In the genomic region with DNA sequence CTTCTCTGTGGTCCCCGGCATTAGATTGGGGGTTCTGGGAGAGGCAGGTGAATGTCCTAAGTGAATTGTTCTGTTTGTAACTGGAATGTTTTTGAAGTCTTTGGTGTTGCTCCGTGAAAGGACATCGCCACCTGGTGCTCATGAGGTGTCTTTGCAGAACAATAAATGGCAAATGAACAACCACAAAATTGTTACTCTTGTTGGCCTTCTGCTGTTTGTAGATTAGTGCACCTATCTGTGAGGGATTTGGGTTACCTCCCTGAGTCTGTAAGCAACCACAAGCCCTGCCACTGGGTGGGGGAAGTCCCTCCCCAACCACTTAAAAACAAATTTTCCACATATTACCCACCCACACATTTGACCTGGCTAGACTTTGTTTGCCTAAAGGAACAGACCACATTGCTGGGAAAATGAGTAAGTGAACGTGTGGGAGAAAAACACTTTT, we compare ENCODE assay signal across 1 cellular context.
TF ChIP-seq lines count a peak whose summit lies in the region.

No MANE protein-coding gene starts in this region.

TF ChIP-seq in GM12878, 131 proteins besides CTCF, POLR2A, EP300 and RAD21 (continued from another document):
- TF ChIP-seq, protein P1, sequence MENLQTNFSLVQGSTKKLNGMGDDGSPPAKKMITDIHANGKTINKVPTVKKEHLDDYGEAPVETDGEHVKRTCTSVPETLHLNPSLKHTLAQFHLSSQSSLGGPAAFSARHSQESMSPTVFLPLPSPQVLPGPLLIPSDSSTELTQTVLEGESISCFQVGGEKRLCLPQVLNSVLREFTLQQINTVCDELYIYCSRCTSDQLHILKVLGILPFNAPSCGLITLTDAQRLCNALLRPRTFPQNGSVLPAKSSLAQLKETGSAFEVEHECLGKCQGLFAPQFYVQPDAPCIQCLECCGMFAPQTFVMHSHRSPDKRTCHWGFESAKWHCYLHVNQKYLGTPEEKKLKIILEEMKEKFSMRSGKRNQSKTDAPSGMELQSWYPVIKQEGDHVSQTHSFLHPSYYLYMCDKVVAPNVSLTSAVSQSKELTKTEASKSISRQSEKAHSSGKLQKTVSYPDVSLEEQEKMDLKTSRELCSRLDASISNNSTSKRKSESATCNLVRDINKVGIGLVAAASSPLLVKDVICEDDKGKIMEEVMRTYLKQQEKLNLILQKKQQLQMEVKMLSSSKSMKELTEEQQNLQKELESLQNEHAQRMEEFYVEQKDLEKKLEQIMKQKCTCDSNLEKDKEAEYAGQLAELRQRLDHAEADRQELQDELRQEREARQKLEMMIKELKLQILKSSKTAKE (IDR thresholded peaks at IDR 0.05; ENCODE audit: low read depth, poor library complexity, severe bottlenecking), result peak; percentile 96
- TF ChIP-seq MTA3 (IDR thresholded peaks at IDR 0.05; ENCODE audit: borderline replicate concordance, low read length) (peak; percentile 76; the same call in 1 of the 2 replicates), SMAD5 (IDR thresholded peaks at IDR 0.05; ENCODE audit: low read depth) (0 out of 2 replicates have a peak, but pooled peaks have one; percentile 29), ZNF217 (IDR thresholded peaks at IDR 0.05) (no peak), SREBF1 (IDR thresholded peaks at IDR 0.05; ENCODE audit: low read length) (no peak), MYC (IDR thresholded peaks at IDR 0.05; ENCODE audit: insufficient read depth, insufficient read length, insufficient replicate concordance, low read length, severe bottlenecking) (no peak), FOXK2 (IDR thresholded peaks at IDR 0.05) (no peak), KDM1A (IDR thresholded peaks at IDR 0.05; ENCODE audit: borderline replicate concordance) (no peak), IKZF1 (conservative IDR thresholded peaks at IDR 0.05) (peak; percentile 98), ZNF274 (IDR thresholded peaks at IDR 0.05; ENCODE audit: insufficient read depth, insufficient read length) (no peak), NBN (IDR thresholded peaks at IDR 0.05) (peak; percentile 87), POU2F2 (IDR thresholded peaks at IDR 0.05; ENCODE audit: borderline replicate concordance, low read depth, low read length) (peak; percentile 74; the same call in 2 of the 3 replicates), CBX3 (IDR thresholded peaks at IDR 0.05; ENCODE audit: borderline replicate concordance, low read depth) (no peak), ETV6 (conservative IDR thresholded peaks at IDR 0.05 in 1 of 2, IDR thresholded peaks at IDR 0.05 in 1 of 2; ENCODE audit: borderline replicate concordance in 1 of 2, low read depth in 1 of 2) (peak in 1 of 2 experiments; percentile 48; a peak in 1 of 4 replicates), MEF2A (IDR thresholded peaks at IDR 0.05; ENCODE audit: insufficient read depth, low read depth, low read length) (peak; percentile 80), TAF1 (IDR thresholded peaks at IDR 0.05; ENCODE audit: borderline replicate concordance, low read depth, low read length) (peak; percentile 34; the same call in 1 of the 2 replicates), FOXM1 (IDR thresholded peaks at IDR 0.05; ENCODE audit: low read depth, low read length) (peak; percentile 84; the same call in 1 of the 2 replicates), CBX5 (IDR thresholded peaks at IDR 0.05; ENCODE audit: low read depth) (0 out of 2 replicates have a peak, but pooled peaks have one; percentile 27), ZNF687 (IDR thresholded peaks at IDR 0.05) (no peak; the same call in 1 of the 2 replicates), ZNF207 (IDR thresholded peaks at IDR 0.05; ENCODE audit: borderline replicate concordance) (peak; percentile 46; the same call in 1 of the 2 replicates), BHLHE40 (IDR thresholded peaks at IDR 0.05; ENCODE audit: borderline replicate concordance in 1 of 2, low read depth in 2 of 2, low read length in 1 of 2) (peak in 1 of 2 experiments; percentile 72; a peak in 2 of 4 replicates), SMARCA5 (IDR thresholded peaks at IDR 0.05) (peak; percentile 27; the same call in 1 of the 2 replicates), ELK1 (IDR thresholded peaks at IDR 0.05; ENCODE audit: low read depth, low read length) (no peak), GATAD2B (conservative IDR thresholded peaks at IDR 0.05; ENCODE audit: low read depth) (peak; percentile 70), ATF3 (IDR thresholded peaks at IDR 0.05; ENCODE audit: borderline replicate concordance, extremely low read depth, low read depth, low read length) (no peak)
- TF ChIP-seq, protein P2, sequence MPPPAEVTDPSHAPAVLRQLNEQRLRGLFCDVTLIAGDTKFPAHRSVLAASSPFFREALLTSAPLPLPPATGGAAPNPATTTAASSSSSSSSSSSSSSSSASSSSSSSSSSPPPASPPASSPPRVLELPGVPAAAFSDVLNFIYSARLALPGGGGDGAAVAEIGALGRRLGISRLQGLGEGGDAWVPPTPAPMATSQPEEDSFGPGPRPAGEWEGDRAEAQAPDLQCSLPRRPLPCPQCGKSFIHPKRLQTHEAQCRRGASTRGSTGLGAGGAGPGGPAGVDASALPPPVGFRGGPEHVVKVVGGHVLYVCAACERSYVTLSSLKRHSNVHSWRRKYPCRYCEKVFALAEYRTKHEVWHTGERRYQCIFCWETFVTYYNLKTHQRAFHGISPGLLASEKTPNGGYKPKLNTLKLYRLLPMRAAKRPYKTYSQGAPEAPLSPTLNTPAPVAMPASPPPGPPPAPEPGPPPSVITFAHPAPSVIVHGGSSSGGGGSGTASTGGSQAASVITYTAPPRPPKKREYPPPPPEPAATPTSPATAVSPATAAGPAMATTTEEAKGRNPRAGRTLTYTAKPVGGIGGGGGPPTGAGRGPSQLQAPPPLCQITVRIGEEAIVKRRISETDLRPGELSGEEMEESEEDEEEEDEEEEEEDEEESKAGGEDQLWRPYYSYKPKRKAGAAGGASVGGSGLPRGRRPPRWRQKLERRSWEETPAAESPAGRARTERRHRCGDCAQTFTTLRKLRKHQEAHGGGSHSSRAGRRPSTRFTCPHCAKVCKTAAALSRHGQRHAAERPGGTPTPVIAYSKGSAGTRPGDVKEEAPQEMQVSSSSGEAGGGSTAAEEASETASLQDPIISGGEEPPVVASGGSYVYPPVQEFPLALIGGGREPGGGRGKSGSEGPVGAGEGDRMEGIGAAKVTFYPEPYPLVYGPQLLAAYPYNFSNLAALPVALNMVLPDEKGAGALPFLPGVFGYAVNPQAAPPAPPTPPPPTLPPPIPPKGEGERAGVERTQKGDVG (CRISPR knock-in tag; IDR thresholded peaks at IDR 0.05), result no peak
